Comparison of ENCODE assay signal across 3 cellular contexts in the genomic region with DNA sequence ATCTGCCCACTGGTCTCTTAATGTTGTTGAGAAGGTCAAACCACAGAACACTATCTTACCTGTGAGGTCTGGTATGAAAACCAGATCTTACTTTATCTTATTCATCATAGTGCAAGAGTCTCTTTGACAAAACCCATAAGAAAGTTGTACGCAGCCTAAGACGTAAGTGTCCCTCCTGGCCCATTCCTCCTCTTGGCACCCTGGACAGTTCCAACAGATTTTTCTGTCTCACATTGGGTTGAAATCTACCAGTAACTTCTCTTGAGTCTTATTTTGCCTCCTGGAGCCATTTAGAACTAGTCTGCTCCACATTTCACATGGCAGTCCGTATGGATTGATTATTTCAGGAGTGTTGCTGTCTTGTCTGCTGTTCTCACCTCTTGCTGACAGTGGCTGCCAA.
TF ChIP-seq lines count a peak whose summit lies in the region.

No MANE protein-coding gene starts in this region.

TF ChIP-seq in A549, 52 proteins besides CTCF, POLR2A, EP300 and RAD21 (continued from another document):
- TF ChIP-seq, protein P1, sequence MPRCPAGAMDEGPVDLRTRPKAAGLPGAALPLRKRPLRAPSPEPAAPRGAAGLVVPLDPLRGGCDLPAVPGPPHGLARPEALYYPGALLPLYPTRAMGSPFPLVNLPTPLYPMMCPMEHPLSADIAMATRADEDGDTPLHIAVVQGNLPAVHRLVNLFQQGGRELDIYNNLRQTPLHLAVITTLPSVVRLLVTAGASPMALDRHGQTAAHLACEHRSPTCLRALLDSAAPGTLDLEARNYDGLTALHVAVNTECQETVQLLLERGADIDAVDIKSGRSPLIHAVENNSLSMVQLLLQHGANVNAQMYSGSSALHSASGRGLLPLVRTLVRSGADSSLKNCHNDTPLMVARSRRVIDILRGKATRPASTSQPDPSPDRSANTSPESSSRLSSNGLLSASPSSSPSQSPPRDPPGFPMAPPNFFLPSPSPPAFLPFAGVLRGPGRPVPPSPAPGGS (IDR thresholded peaks at IDR 0.05): no peak
- TF ChIP-seq, protein P2, sequence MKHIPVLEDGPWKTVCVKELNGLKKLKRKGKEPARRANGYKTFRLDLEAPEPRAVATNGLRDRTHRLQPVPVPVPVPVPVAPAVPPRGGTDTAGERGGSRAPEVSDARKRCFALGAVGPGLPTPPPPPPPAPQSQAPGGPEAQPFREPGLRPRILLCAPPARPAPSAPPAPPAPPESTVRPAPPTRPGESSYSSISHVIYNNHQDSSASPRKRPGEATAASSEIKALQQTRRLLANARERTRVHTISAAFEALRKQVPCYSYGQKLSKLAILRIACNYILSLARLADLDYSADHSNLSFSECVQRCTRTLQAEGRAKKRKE (CRISPR knock-in tag; IDR thresholded peaks at IDR 0.05; ENCODE audit: low read depth): no peak
- TF ChIP-seq RCOR1 (IDR thresholded peaks at IDR 0.05; ENCODE audit: low read depth, low read length) (no peak), PHF8 (IDR thresholded peaks at IDR 0.05; ENCODE audit: borderline replicate concordance, low read depth) (no peak), JUNB (IDR thresholded peaks at IDR 0.05) (no peak)
- TF ChIP-seq, protein P3, sequence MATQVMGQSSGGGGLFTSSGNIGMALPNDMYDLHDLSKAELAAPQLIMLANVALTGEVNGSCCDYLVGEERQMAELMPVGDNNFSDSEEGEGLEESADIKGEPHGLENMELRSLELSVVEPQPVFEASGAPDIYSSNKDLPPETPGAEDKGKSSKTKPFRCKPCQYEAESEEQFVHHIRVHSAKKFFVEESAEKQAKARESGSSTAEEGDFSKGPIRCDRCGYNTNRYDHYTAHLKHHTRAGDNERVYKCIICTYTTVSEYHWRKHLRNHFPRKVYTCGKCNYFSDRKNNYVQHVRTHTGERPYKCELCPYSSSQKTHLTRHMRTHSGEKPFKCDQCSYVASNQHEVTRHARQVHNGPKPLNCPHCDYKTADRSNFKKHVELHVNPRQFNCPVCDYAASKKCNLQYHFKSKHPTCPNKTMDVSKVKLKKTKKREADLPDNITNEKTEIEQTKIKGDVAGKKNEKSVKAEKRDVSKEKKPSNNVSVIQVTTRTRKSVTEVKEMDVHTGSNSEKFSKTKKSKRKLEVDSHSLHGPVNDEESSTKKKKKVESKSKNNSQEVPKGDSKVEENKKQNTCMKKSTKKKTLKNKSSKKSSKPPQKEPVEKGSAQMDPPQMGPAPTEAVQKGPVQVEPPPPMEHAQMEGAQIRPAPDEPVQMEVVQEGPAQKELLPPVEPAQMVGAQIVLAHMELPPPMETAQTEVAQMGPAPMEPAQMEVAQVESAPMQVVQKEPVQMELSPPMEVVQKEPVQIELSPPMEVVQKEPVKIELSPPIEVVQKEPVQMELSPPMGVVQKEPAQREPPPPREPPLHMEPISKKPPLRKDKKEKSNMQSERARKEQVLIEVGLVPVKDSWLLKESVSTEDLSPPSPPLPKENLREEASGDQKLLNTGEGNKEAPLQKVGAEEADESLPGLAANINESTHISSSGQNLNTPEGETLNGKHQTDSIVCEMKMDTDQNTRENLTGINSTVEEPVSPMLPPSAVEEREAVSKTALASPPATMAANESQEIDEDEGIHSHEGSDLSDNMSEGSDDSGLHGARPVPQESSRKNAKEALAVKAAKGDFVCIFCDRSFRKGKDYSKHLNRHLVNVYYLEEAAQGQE (IDR thresholded peaks at IDR 0.05): peak; percentile 61; the same call in 1 of the 2 replicates

TF ChIP-seq in HEK293, 187 proteins besides CTCF, POLR2A, EP300 and RAD21 (continued from another document):
- TF ChIP-seq, protein P3 (tag by site-specific recombination; IDR thresholded peaks at IDR 0.05): peak; percentile 66; the same call in 1 of the 2 replicates
TF ChIP-seq in HEK293: peak in this region for 1.

TF ChIP-seq in GM12878, 131 proteins besides CTCF, POLR2A, EP300 and RAD21:
- TF ChIP-seq, protein P3 (IDR thresholded peaks at IDR 0.05; ENCODE audit: low read depth, low read length): peak; percentile 57; the same call in 1 of the 2 replicates
- TF ChIP-seq ZSCAN29 (IDR thresholded peaks at IDR 0.05): no peak
- TF ChIP-seq ZNF274 (IDR thresholded peaks at IDR 0.05; ENCODE audit: insufficient read depth, insufficient read length): no peak
- TF ChIP-seq ZBED1 (IDR thresholded peaks at IDR 0.05; ENCODE audit: borderline replicate concordance): no peak
- no peak for TF ChIP-seq PML (IDR thresholded peaks at IDR 0.05; ENCODE audit: low read length)
- TF ChIP-seq ZNF384 (IDR thresholded peaks at IDR 0.05; ENCODE audit: borderline replicate concordance, low read depth, low read length): no peak
- TF ChIP-seq IKZF1 (conservative IDR thresholded peaks at IDR 0.05): no peak
